In the genomic region with DNA sequence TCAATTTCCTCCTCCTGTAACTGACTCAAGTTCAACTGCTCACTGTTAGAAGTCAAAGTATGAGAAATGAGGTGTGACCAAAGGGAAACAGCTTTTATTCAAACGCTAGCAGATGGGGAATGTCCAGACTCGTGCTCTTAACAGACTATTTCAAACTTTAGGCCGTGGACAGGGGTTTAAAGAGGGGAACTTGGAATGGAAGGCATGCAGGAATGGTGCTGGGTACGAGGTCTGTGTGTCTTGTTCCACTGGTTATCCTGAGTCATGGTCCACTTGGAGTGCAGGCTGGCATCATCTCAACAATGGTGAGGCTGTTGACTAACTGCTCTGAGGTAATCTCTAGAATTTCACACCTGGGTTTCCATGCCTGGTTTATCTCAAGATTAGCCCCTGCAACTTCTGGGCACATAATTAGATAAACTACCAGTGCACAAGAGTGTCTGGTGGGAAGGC, we compare ENCODE assay signal across 13 cellular contexts. TPM values are rescaled to one million over a fixed set of nuclear protein-coding genes. Genes with fewer than 3 reads are reported as not detected.
DNase-seq lines count a peak whose midpoint lies in the region; ATAC-seq, FAIRE-seq and TF ChIP-seq lines count a peak whose summit lies in the region.
"Had no signal": no experiment of that assay in that cellular context is flagged by ENCODE, and none has a peak within 500 bp of the region (broad histone marks: within the 10 kb centered on the region; RNA-seq: fewer than 3 reads in every experiment).

No MANE protein-coding gene starts in this region.

- H3K4ac ChIP-seq in H1 (replicated peaks; ENCODE audit: insufficient read length, low read depth, low read length), result no peak overlapping the region

- no peak overlapping the region for H3K14ac ChIP-seq in H1 (ENCODE audit: insufficient read length)

- H4K20me1 ChIP-seq in BLaER1 treated with 17β-estradiol and CSF1 and Interleukin-3, amounts not matched to agents 10 nM and 100 nM, result no peaks in the 10 kb centered on the region
- H4K20me1 ChIP-seq in H1 (replicated peaks in 1 of 2; ENCODE audit: control insufficient read depth in 1 of 2, insufficient read depth in 2 of 2, low read length in 2 of 2), result no peaks in the 10 kb centered on the region

- H3K36me3 ChIP-seq in BLaER1 treated with 17β-estradiol and CSF1 and Interleukin-3, amounts not matched to agents 10 nM and 100 nM, result no peaks in the 10 kb centered on the region
- H3K36me3 ChIP-seq in MG63 (no peaks in the 10 kb centered on the region), H1 (ENCODE audit: control insufficient read depth in 2 of 4, insufficient read depth in 4 of 4, low read length in 3 of 4) (no peaks in the 10 kb centered on the region), A673 (ENCODE audit: insufficient read depth, low read length, poor library complexity, severe bottlenecking) (no peaks in the 10 kb centered on the region)

- intact Hi-C loops in A673 (cut with micrococcal nuclease; ENCODE audit: unreplicated experiment), result no loop called here

- H2AK5ac ChIP-seq in H1 (ENCODE audit: low read depth, low read length), result no peak overlapping the region

- POLR2A ChIA-PET in H1 (lab: Charles Lee; ENCODE audit: partially characterized antibody) (interaction anchor here (0.6 to 0.7 kb wide), 2 partner anchors 123 to 227 kb away, joined by 3 read pairs; no protein-coding TSS in a partner anchor), A673 (lab: Charles Lee; ENCODE audit: low non-redundant PET) (no interaction called here)

- H3K23ac ChIP-seq in H1 (ENCODE audit: insufficient read length), result no peak overlapping the region

- no peak overlapping the region for H2BK20ac ChIP-seq in H1 (ENCODE audit: low read length)

- H3K9ac ChIP-seq in BLaER1 treated with 17β-estradiol and CSF1 and Interleukin-3, amounts not matched to agents 10 nM and 100 nM, result no peak overlapping the region
- H3K9ac ChIP-seq in H1 (replicated peaks in 1 of 4; ENCODE audit: extremely low read depth in 1 of 4, low read depth in 3 of 4, low read length in 3 of 4), result no peak overlapping the region

- H3K27ac ChIP-seq in BLaER1 treated with 17β-estradiol and CSF1 and Interleukin-3, amounts not matched to agents 10 nM and 100 nM, result no peak overlapping the region
- H3K27ac ChIP-seq in H1 (ENCODE audit: low read depth, low read length) (no peak overlapping the region), A673 (ENCODE audit: low read depth, low read length, poor library complexity, severe bottlenecking) (no peak overlapping the region)
- H3K27ac ChIP-seq: dorsolateral prefrontal cortex had no signal

- no peaks in the 10 kb centered on the region; the same call in 1 of the 2 replicates for H3K23me2 ChIP-seq in H1 (ENCODE audit: low read depth, low read length)

- no peak overlapping the region for H4K91ac ChIP-seq in H1 (replicated peaks; ENCODE audit: insufficient read length, low read length)

- no peak overlapping the region for H3K4me3 ChIP-seq in BLaER1 treated with 17β-estradiol and CSF1 and Interleukin-3, amounts not matched to agents 10 nM and 100 nM
- H3K4me3 ChIP-seq in MG63 (no peak overlapping the region), H1 (ENCODE audit: extremely low read depth in 1 of 4, insufficient read depth in 2 of 4, low read depth in 3 of 4, low read length in 4 of 4) (no peak overlapping the region), A673 (ENCODE audit: low read depth, low read length, poor library complexity, severe bottlenecking) (no peak overlapping the region)
- H3K4me3 ChIP-seq: dorsolateral prefrontal cortex had no signal

- no peak overlapping the region for H2BK120ac ChIP-seq in H1 (replicated peaks; ENCODE audit: low read depth, low read length)

- WGBS in H1 (ENCODE audit: extremely low coverage in 1 of 2, insufficient coverage in 1 of 2, insufficient read length in 1 of 2, insufficient replicate concordance in 2 of 2, low coverage in 1 of 2, low lambda C conversion rate in 2 of 2, missing lambda C conversion rate in 1 of 2), 2 experiments, result 73% methylated on average over 4 of the region's 4 CpGs; no CpG with 5 or more reads in 1 of the 2 experiments

- H3K56ac ChIP-seq in H1 (replicated peaks; ENCODE audit: insufficient read length, low read depth, low read length), result no peak overlapping the region

- no TSS peak for BruUV-seq in A673 (replicated peaks; lab: Mats Ljungman, UMichigan)

- H3K79me1 ChIP-seq in H1 (ENCODE audit: low read depth, low read length), result no peaks in the 10 kb centered on the region

- no peaks in the 10 kb centered on the region for H3K27me3 ChIP-seq in BLaER1 treated with 17β-estradiol and CSF1 and Interleukin-3, amounts not matched to agents 10 nM and 100 nM
- no peaks in the 10 kb centered on the region for H3K27me3 ChIP-seq in MG63
- H3K27me3 ChIP-seq in H1 (replicated peaks in 1 of 4; ENCODE audit: control insufficient read depth in 3 of 4, extremely low read depth in 1 of 4, insufficient read depth in 3 of 4, low read length in 3 of 4), result peaks cover 0 to 9% (median 7%) of the 10 kb centered on the region in 4 experiments; a peak in 4 of 7 replicates
- H3K27me3 ChIP-seq in A673 (replicated peaks; ENCODE audit: insufficient read depth, low read depth, low read length, poor library complexity), result no peaks in the 10 kb centered on the region

- H4K5ac ChIP-seq in H1 (ENCODE audit: insufficient read length, low read depth, low read length), result no peak overlapping the region

- DNase-seq in MG63 (peak; percentile 17), H1 (ENCODE audit: low read depth in 1 of 2, low spot score in 2 of 2) (no peak), myocyte (ENCODE audit: low read depth) (peak; percentile 53), A673 (ENCODE audit: low spot score) (no peak), mesenteric fat pad (ENCODE audit: low spot score) (no peak)
- no peak for DNase-seq in activated naive CD4-positive, alpha-beta T cell (lab: John Stamatoyannopoulos, UW)
- DNase-seq: activated CD4-positive, alpha-beta T cell treated with anti-CD3 and anti-CD28 coated beads for 1 hour; activated effector memory CD4-positive, alpha-beta T cell treated with anti-CD3 and anti-CD28 coated beads, Interleukin-2, amount 50 U/mL, for 16 hours; dorsolateral prefrontal cortex; NCI-H1436 treated with DMSO at 0.1 percent for 48 hours; stimulated activated naive CD8-positive, alpha-beta T cell treated with anti-CD3 and anti-CD28 coated beads, Interleukin-15, amount 100 ng/mL, for 72 hours had no signal

- FAIRE-seq in H1 (lab: Jason Lieb, UNC), result peak; percentile 42

- CTCF ChIA-PET in H1 (lab: Charles Lee; ENCODE audit: partially characterized antibody), result interaction anchor here (0.6 to 9.4 kb wide), 7 partner anchors 15 to 448 kb away, joined by 3 to 111 read pairs (median 3); no protein-coding TSS in a partner anchor
- CTCF ChIA-PET in A673 (lab: Charles Lee), result no interaction called here

- H4K8ac ChIP-seq in H1 (ENCODE audit: extremely low read depth, insufficient read depth, low read length), result no peak overlapping the region

- TF ChIP-seq CTCF in H1 (IDR thresholded peaks at IDR 0.05; ENCODE audit: control extremely low read depth in 1 of 3, insufficient read depth in 1 of 3, low read depth in 1 of 3, low read length in 3 of 3) (no peak), A673 (conservative IDR thresholded peaks at IDR 0.05; ENCODE audit: low read depth, low read length) (no peak)

- H3K4me1 ChIP-seq in BLaER1 treated with 17β-estradiol and CSF1 and Interleukin-3, amounts not matched to agents 10 nM and 100 nM, result peaks cover 0 to 21% (median 15%) of the 10 kb centered on the region in 10 experiments; a peak in 13 of 20 replicates
- H3K4me1 ChIP-seq in H1 (replicated peaks in 1 of 4; ENCODE audit: control insufficient read depth in 3 of 4, insufficient read depth in 4 of 4, low read length in 3 of 4), result no peaks in the 10 kb centered on the region
- no peaks in the 10 kb centered on the region for H3K4me1 ChIP-seq in A673 (ENCODE audit: insufficient read depth, low read length, poor library complexity, severe bottlenecking)

- no peak for ATAC-seq in GM21526 (IDR thresholded peaks at IDR 0.05; ENCODE audit: low FRiP score, unreplicated experiment)
- ATAC-seq: stimulated activated naive CD8-positive, alpha-beta T cell treated with anti-CD3 and anti-CD28 coated beads, Interleukin-15, amount 100 ng/mL, for 72 hours had no signal

- peak overlapping the region in 8 of 11 experiments; percentile 2 to 65 (median 44); a peak in 12 of 22 replicates for H3K4me2 ChIP-seq in BLaER1 treated with 17β-estradiol and CSF1 and Interleukin-3, amounts not matched to agents 10 nM and 100 nM
- H3K4me2 ChIP-seq in H1 (ENCODE audit: insufficient read depth in 1 of 2, low read depth in 2 of 2, low read length in 2 of 2), result no peak overlapping the region

- TF ChIP-seq RAD21 in H1 (IDR thresholded peaks at IDR 0.05 in 1 of 2, conservative IDR thresholded peaks at IDR 0.05 in 1 of 2; ENCODE audit: low read depth in 2 of 2, low read length in 2 of 2), result no peak

- no peak overlapping the region for H2BK5ac ChIP-seq in H1 (ENCODE audit: low read depth, low read length)

- H2AFZ ChIP-seq in H1 (ENCODE audit: low read length), result 0 out of 2 replicates have a peak overlapping the region, but pooled peaks have one; percentile 71

- H2BK12ac ChIP-seq in H1 (ENCODE audit: low read depth, low read length), result no peak overlapping the region

- H2BK15ac ChIP-seq in H1 (ENCODE audit: low read length), result no peak overlapping the region

- H3K18ac ChIP-seq in H1 (ENCODE audit: extremely low read depth, low read length), result no peak overlapping the region

- no peaks in the 10 kb centered on the region for H3K79me2 ChIP-seq in H1 (ENCODE audit: control insufficient read depth in 1 of 2, insufficient read depth in 2 of 2, low read length in 2 of 2)

- TF ChIP-seq POLR2A in H1 (IDR thresholded peaks at IDR 0.05; ENCODE audit: control extremely low read depth in 1 of 2, low read depth in 2 of 2, low read length in 2 of 2), result no peak

- peaks cover 0 to 11% (median 0%) of the 10 kb centered on the region in 11 experiments; a peak in 5 of 22 replicates for H3K9me3 ChIP-seq in BLaER1 treated with 17β-estradiol and CSF1 and Interleukin-3, amounts not matched to agents 10 nM and 100 nM (replicated peaks in 1 of 11)
- H3K9me3 ChIP-seq in MG63, result no peaks in the 10 kb centered on the region; the same call in 1 of the 2 replicates
- H3K9me3 ChIP-seq in H1 (ENCODE audit: insufficient read depth in 2 of 2, low read depth in 1 of 2, low read length in 1 of 2), result no peaks in the 10 kb centered on the region
- no peaks in the 10 kb centered on the region for H3K9me3 ChIP-seq in A673 (ENCODE audit: low read depth, low read length, poor library complexity, severe bottlenecking)

- no peak for TF ChIP-seq EP300 in H1 (IDR thresholded peaks at IDR 0.05; ENCODE audit: borderline replicate concordance in 1 of 2, low read depth in 2 of 2, low read length in 2 of 2)

RNA-seq across cellular contexts. Expression of gene DNAAF4, which starts 22.9 kb away (rescaled TPM):
- 1.9 and 2.3 TPM in 2 replicates for total RNA-seq in MG63 (2014; rRNA removed; shearing (Covaris generic); ENCODE audit: low replicate concordance)
- total RNA-seq in H1 (2021; fragmentation: NEBNext Ultra II Directional; extraction: Animal tissue kit (Norgen Biotek cat#: 25700)), result 1.2 and 2.3 TPM in 2 replicates
- polyA plus RNA-seq in H1 (2011; rRNA removed), result 0.47 and 2.1 TPM in 2 replicates
- 2.7 TPM for polyA plus RNA-seq in H1 (2011; cell fraction: cytosol; rRNA removed)
- 2.6 TPM for polyA plus RNA-seq in H1 (2011; cell fraction: nucleus; rRNA removed)
- polyA plus RNA-seq in H1 (2012, experiment 1 of 2), result 1.8 to 3.9 TPM (median 2.2 TPM) in 4 replicates
- polyA plus RNA-seq in H1 (2012, experiment 2 of 2), result 1.1 TPM
- 6.5 TPM for polyA plus RNA-seq in H1 (2013, experiment 1 of 2)
- 5.3 TPM for polyA plus RNA-seq in H1 (2013, experiment 2 of 2)
- 2.6 and 3.0 TPM in 2 replicates for polyA minus RNA-seq in H1 (2011; rRNA and poly(A)+ RNA removed)
- polyA minus RNA-seq in H1 (2011; cell fraction: cytosol; rRNA and poly(A)+ RNA removed), result not detected
- polyA minus RNA-seq in H1 (2011; cell fraction: nucleus; rRNA and poly(A)+ RNA removed), result 2.2 TPM
- total RNA-seq in myocyte (1.0 and 1.9 TPM in 2 replicates), A673 (2021) (3.3 and 4.3 TPM in 2 replicates), mesenteric fat pad (0.67 TPM)
- 2.7 TPM for polyA plus RNA-seq in myocyte (2012)

RNA-seq across cellular contexts. Expression of gene PYGO1, which starts 57.3 kb away (rescaled TPM):
- 4.9 and 7.1 TPM in 2 replicates for total RNA-seq in MG63 (2014; rRNA removed; shearing (Covaris generic); ENCODE audit: low replicate concordance)
- 1.1 and 1.3 TPM in 2 replicates for total RNA-seq in H1 (2021; fragmentation: NEBNext Ultra II Directional; extraction: Animal tissue kit (Norgen Biotek cat#: 25700))
- polyA plus RNA-seq in H1 (2011; rRNA removed), result 0.25 and 0.50 TPM in 2 replicates
- polyA plus RNA-seq in H1 (2011; cell fraction: cytosol; rRNA removed), result 0.23 TPM
- polyA plus RNA-seq in H1 (2011; cell fraction: nucleus; rRNA removed), result 0.10 TPM
- 0.45 to 0.77 TPM (median 0.55 TPM) in 4 replicates for polyA plus RNA-seq in H1 (2012, experiment 1 of 2)
- 0.03 TPM for polyA plus RNA-seq in H1 (2012, experiment 2 of 2)
- polyA plus RNA-seq in H1 (2013, experiment 1 of 2), result 0.81 TPM
- 0.74 TPM for polyA plus RNA-seq in H1 (2013, experiment 2 of 2)
- polyA minus RNA-seq in H1 (2011; rRNA and poly(A)+ RNA removed), result 1.5 and 1.6 TPM in 2 replicates
- 0.22 TPM for polyA minus RNA-seq in H1 (2011; cell fraction: cytosol; rRNA and poly(A)+ RNA removed)
- polyA minus RNA-seq in H1 (2011; cell fraction: nucleus; rRNA and poly(A)+ RNA removed), result 1.00 TPM
- total RNA-seq in myocyte (13.9 and 15.2 TPM in 2 replicates), A673 (2021) (5.7 and 6.8 TPM in 2 replicates), mesenteric fat pad (6.3 TPM)
- 3.7 TPM for polyA plus RNA-seq in myocyte (2012)

Comparison
In these comparisons a context has a peak if more than half of its experiments do, and no peak if none do; other contexts are left out.
1. H3K4me2 ChIP-seq: peak in BLaER1 treated with 17β-estradiol and CSF1 and Interleukin-3, amounts not matched to agents 10 nM and 100 nM (8 of 11); none in H1 (0 of 2).
2. DNase-seq: peak in MG63 (single experiment) and myocyte (single experiment); none in H1 (0 of 2), A673 (single experiment), activated naive CD4-positive, alpha-beta T cell (0 of 4) and mesenteric fat pad (single experiment).